In the genomic region with DNA sequence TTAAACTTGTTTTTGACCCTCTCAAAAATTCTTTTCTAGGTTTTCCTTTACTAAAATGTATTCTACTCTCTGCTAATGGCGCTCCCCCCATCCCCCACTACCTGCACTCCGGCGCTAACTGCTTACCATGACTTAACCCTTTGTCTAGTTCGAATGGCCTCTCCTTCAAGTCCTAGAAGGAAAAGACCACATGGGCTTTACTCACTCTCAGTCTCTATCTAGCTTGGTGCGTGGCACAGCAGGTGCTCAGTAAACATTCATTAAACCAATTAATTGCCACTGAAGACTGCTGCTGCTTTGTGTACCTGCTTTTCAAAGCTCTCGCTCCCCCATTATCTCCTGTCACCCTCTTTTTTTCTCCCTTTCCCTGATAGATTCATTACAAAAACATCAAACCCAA, we compare ENCODE assay signal across 12 cellular contexts.
"Had no signal": no experiment of that assay in that cellular context is flagged by ENCODE, and none has a peak within 500 bp of the region (broad histone marks: within the 10 kb centered on the region; RNA-seq: fewer than 3 reads in every experiment).

No MANE protein-coding gene starts in this region.

- ATAC-seq: body of pancreas, T-helper 17 cell had no signal

- DNase-seq: activated effector memory CD4-positive, alpha-beta T cell treated with Interleukin-2 at 50 U/mL for 16 hours; activated T-cell treated with anti-CD3 and anti-CD28 coated beads, Interleukin-2, amount 50 U/mL, for 24 hours; body of pancreas; dermis blood vessel endothelial cell; erythroblast; kidney; left ventricle myocardium inferior; ovary; stimulated activated CD4-positive, alpha-beta T cell treated with anti-CD3 and anti-CD28 coated beads, Interleukin-12 subunit alpha, Interleukin-12 subunit beta, amount 100 ng/mL, for 4 hours; stimulated activated naive CD4-positive, alpha-beta T cell; T-helper 17 cell; trophoblast cell had no signal

- H3K27me3 ChIP-seq: body of pancreas, ovary had no signal

- H3K4me1 ChIP-seq: body of pancreas had no signal

- H3K4me3 ChIP-seq: body of pancreas, left ventricle myocardium inferior, ovary had no signal

- H3K9me3 ChIP-seq: body of pancreas, left ventricle myocardium inferior, ovary had no signal

- H3K36me3 ChIP-seq: left ventricle myocardium inferior, ovary had no signal

- H3K27ac ChIP-seq: body of pancreas, left ventricle myocardium inferior, ovary had no signal
